In genomic region chr12:66273147-66273546, GRCh38 we compare ENCODE assay signal across 27 cellular contexts.
"Had no signal": no experiment of that assay in that cellular context is flagged by ENCODE, and none has a peak within 500 bp of the region (broad histone marks: within the 10 kb centered on the region; RNA-seq: fewer than 3 reads in every experiment).

No MANE protein-coding gene starts in this region.

- ATAC-seq: activated T-helper 17 cell treated with anti-CD3 and anti-CD28 coated beads, Interleukin-2, amount 50 U/mL, for 72 hours; T-cell had no signal

- DNase-seq: activated CD4-positive, alpha-beta memory T cell treated with anti-CD3 and anti-CD28 coated beads, Interleukin-2, amount 10 ng/mL, durations not matched to agents 7 days and 5 days; activated CD4-positive, alpha-beta T cell treated with anti-CD3 and anti-CD28 coated beads, Interleukin-2, amount 10 ng/mL, durations not matched to agents 7 days and 5 days; activated CD4-positive, CD25-positive, alpha-beta regulatory T cell; activated gamma-delta T cell; activated naive CD4-positive, alpha-beta T cell treated with anti-CD3 and anti-CD28 coated beads for 36 hours; activated naive CD8-positive, alpha-beta T cell treated with anti-CD3 and anti-CD28 coated beads, Interleukin-2, amount 10 ng/mL, durations not matched to agents 7 days and 5 days; activated T-cell treated with anti-CD3 and anti-CD28 coated beads for 4 hours; activated T-cell treated with anti-CD3 and anti-CD28 coated beads, Interleukin-2, amount 50 U/mL, for 48 hours; adrenal gland; anterior cingulate cortex; caudate nucleus; MG63; MV-4-11; NCI-H1092 treated with DMSO at 0.1 percent for 48 hours; NCI-H1417 treated with DMSO at 0.1 percent for 48 hours; NCI-H1694; NCI-H2029 treated with DMSO at 0.1 percent for 48 hours; NCI-H345; NCI-H510A; NCI-H69; SIG-M5; T-cell; T-helper 2 cell; T1000 had no signal

- H3K36me3 ChIP-seq: adrenal gland, breast epithelium, MG63 had no signal

- H3K27me3 ChIP-seq: breast epithelium, MG63 had no signal

- H3K4me1 ChIP-seq: adrenal gland, breast epithelium had no signal

- H3K27ac ChIP-seq: adrenal gland, breast epithelium, SK-N-MC had no signal

- H3K4me3 ChIP-seq: adrenal gland, breast epithelium, MG63, SK-N-MC had no signal

- H3K9me3 ChIP-seq: adrenal gland, breast epithelium, MG63 had no signal
